ENCODE assay signal across 14 cellular contexts in the genomic region with DNA sequence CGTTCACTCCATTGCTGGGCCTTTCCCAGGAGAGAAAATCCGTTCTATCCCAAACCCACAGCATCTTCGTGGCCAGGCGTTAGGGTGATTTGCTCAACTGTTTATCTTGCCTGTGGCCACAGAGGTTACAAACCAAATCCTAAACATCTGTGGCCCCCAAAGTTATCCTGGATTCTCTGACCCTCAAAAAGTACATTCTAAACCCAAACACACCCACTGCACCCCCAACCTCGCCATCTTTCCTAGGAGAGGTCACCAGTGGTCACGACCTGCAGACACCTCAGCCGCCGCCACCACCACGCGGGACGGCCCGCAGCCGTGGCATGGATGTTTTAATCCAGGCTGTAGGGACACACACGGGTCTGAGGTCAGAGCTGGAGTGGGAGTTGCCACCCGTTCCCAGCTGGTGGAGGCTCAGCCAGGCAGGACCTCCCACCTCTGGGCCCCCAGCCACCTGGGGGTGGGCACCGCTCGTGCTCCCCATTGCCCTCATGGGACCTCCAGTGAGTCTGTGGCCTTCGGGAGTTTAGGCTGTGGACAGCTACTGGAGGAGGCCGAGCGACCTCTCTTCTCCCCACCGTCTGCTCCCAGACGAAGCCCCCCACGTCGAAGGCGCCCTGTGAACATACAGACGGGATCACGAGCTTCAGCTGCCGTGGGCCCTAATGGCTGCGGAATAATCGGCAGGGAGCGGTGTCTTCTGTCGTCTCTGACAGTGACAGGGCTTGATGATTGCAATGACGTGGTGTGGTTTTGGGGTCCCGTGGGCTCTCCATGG.
"Had no signal": no experiment of that assay in that cellular context is flagged by ENCODE, and none has a peak within 500 bp of the region (broad histone marks: within the 10 kb centered on the region; RNA-seq: fewer than 3 reads in every experiment).

No MANE protein-coding gene starts in this region.

- H3K9me3 ChIP-seq: body of pancreas, gastrocnemius medialis, lower lobe of right lung, neutrophil had no signal

- H3K36me3 ChIP-seq: gastrocnemius medialis, lower lobe of right lung, neutrophil had no signal

- H3K4me1 ChIP-seq: body of pancreas, gastrocnemius medialis, lower lobe of right lung had no signal

- DNase-seq: activated CD4-positive, alpha-beta T cell treated with anti-CD3 and anti-CD28 coated beads for 4 hours; activated CD8-positive, alpha-beta T cell treated with anti-CD3 and anti-CD28 coated beads for 36 hours; activated naive CD4-positive, alpha-beta T cell treated with Interleukin-2 at 50 U/mL for 16 hours; activated naive CD8-positive, alpha-beta T cell treated with anti-CD3 and anti-CD28 coated beads, Interleukin-2, amount 10 ng/mL, durations not matched to agents 7 days and 5 days; central memory CD4-positive, alpha-beta T cell; gastrocnemius medialis; immature natural killer cell; lower lobe of right lung; natural killer cell; stimulated activated CD4-positive, alpha-beta T cell treated with anti-CD3 and anti-CD28 coated beads, Interleukin-15, amount 100 ng/mL, for 24 hours; stimulated activated CD4-positive, alpha-beta T cell treated with anti-CD3 and anti-CD28 coated beads, Interleukin-4, amount 100 ng/mL, for 1 hour had no signal

- H3K27ac ChIP-seq: body of pancreas, gastrocnemius medialis, lower lobe of right lung, neutrophil, SK-N-MC had no signal

- H3K4me3 ChIP-seq: body of pancreas, gastrocnemius medialis, lower lobe of right lung, SK-N-MC had no signal

- H3K27me3 ChIP-seq: body of pancreas had no signal
